10 cellular contexts compared by ENCODE assay signal in the genomic region with DNA sequence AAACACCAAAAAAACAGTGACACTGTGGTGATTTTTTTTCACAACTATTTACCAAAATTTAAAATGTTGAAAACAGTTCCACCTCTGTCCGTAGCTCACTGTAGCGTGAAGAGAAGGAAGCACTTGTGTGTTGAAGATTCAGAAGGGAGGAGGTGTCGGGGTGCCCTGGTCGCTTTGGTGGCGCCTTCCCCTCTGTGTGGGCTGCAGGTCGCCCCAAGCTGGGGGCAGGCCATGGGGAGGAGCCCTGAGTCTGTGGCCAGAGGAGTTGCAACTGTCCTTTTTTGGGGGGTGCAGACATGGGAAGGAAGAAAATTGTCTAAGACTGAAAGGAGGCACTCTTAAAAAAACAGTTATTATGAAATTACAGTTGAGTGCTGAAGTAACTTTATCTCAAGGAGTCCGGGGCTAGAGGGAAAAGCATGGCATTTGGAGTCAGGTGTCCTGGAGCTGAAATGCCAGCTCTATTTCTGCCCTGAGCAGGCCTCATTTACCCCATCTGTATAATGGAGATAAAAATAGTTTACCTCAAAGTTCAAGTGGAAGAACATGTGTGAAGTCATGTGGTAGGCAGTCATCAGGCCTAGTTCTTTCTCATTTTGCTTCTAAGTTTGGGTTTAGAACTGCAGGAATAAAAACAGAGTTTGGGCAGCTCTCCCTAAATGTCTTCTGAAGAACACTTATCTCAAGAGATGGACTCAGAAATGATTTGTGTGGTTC.
DNase-seq lines count a peak whose midpoint lies in the region; ATAC-seq and TF ChIP-seq lines count a peak whose summit lies in the region.
"Had no signal": no experiment of that assay in that cellular context is flagged by ENCODE, and none has a peak within 500 bp of the region (broad histone marks: within the 10 kb centered on the region; RNA-seq: fewer than 3 reads in every experiment).

No MANE protein-coding gene starts in this region.

- H3K27ac Mint-ChIP-seq in natural killer cell = peak overlapping the region; percentile 86 to 92

- ATAC-seq in GM18867 (IDR thresholded peaks at IDR 0.05; ENCODE audit: unreplicated experiment) = peak; percentile 96
- ATAC-seq in GM21737 (IDR thresholded peaks at IDR 0.05; ENCODE audit: unreplicated experiment) = peak; percentile 88
- peak; percentile 54 for ATAC-seq in HG03558 (IDR thresholded peaks at IDR 0.05; ENCODE audit: extremely low read depth, unreplicated experiment)
- ATAC-seq in natural killer cell = peak; percentile 81 to 92 (median 87)
- ATAC-seq: lower lobe of right lung had no signal

- H3K27me3 Mint-ChIP-seq in natural killer cell (ENCODE audit: low read depth in 2 of 2) = no peaks in the 10 kb centered on the region

- no peak for DNase-seq in natural killer cell
- DNase-seq in hypothalamus (lab: John Stamatoyannopoulos, UW) = no peak
- no peak for DNase-seq in NCI-H524 (lab: John Stamatoyannopoulos, UW)
- DNase-seq in C1 segment of cervical spinal cord (lab: John Stamatoyannopoulos, UW) = no peak
- DNase-seq in occipital lobe (lab: John Stamatoyannopoulos, UW) = no peak
- DNase-seq: activated effector memory CD4-positive, alpha-beta T cell treated with Interleukin-2 at 50 U/mL for 16 hours; lower lobe of right lung had no signal

- peak overlapping the region; percentile 86 for H3K4me3 Mint-ChIP-seq in natural killer cell

- H3K4me1 Mint-ChIP-seq in natural killer cell = peaks cover 23 to 43% of the 10 kb centered on the region in 2 donors

- intact Hi-C loops in natural killer cell (cut with micrococcal nuclease) = loop anchor here (5.0 kb wide), 1 partner anchor 87 kb away; no protein-coding TSS in a partner anchor

- no peaks in the 10 kb centered on the region for H3K9me3 Mint-ChIP-seq in natural killer cell

- no peaks in the 10 kb centered on the region for H3K36me3 Mint-ChIP-seq in natural killer cell

- TF ChIP-seq CTCF in natural killer cell (IDR thresholded peaks at IDR 0.05) = no peak
